Comparison of ENCODE assay signal across 8 cellular contexts in genomic region chr22:22060200-22061084, GRCh38.
DNase-seq lines count a peak whose midpoint lies in the region; ATAC-seq and TF ChIP-seq lines count a peak whose summit lies in the region.

No MANE protein-coding gene starts in this region.

- peaks cover 55% of the 10 kb centered on the region for H3K27me3 Mint-ChIP-seq in osteocyte (ENCODE audit: unreplicated experiment)

- no peak overlapping the region for H3K27ac Mint-ChIP-seq in osteocyte (ENCODE audit: unreplicated experiment)

- no peaks in the 10 kb centered on the region for H3K36me3 Mint-ChIP-seq in osteocyte (ENCODE audit: unreplicated experiment)

- H3K27me3 ChIP-seq in foreskin keratinocyte, result peaks cover 38% of the 10 kb centered on the region

- ATAC-seq in foreskin keratinocyte (peak; percentile 86), HG02571 (IDR thresholded peaks at IDR 0.05; ENCODE audit: unreplicated experiment) (no peak), HG02678 (IDR thresholded peaks at IDR 0.05; ENCODE audit: unreplicated experiment) (no peak)

- H3K4me3 Mint-ChIP-seq in osteocyte (ENCODE audit: unreplicated experiment), result no peak overlapping the region

- TF ChIP-seq CTCF in foreskin keratinocyte (conservative IDR thresholded peaks at IDR 0.05) (peak; percentile 81), osteocyte (IDR thresholded peaks at IDR 0.05) (peak; percentile 63)

- peaks cover 2% of the 10 kb centered on the region for H3K4me1 Mint-ChIP-seq in osteocyte (ENCODE audit: unreplicated experiment)

- no peaks in the 10 kb centered on the region for H3K4me1 ChIP-seq in foreskin keratinocyte

- peak; percentile 24 for DNase-seq in activated T-cell treated with anti-CD3 and anti-CD28 coated beads for 1 hour (ENCODE audit: low read depth)
- no peak for DNase-seq in activated T-cell treated with anti-CD3 and anti-CD28 coated beads for 4 hours
- peak; percentile 61 for DNase-seq in NCI-H1694 treated with DMSO at 0.1 percent for 48 hours (lab: John Stamatoyannopoulos, UW)
- DNase-seq in activated CD8-positive, alpha-beta memory T cell treated with anti-CD3 and anti-CD28 coated beads, Interleukin-2, amount 50 U/mL, for 48 hours, result peak; percentile 91
- DNase-seq in foreskin keratinocyte, result peak in 1 of 2 donors; percentile 30
- DNase-seq in osteocyte (ENCODE audit: extremely low spot score, unreplicated experiment), result no peak

- no peak overlapping the region for H3K27ac ChIP-seq in foreskin keratinocyte

- H3K9me3 Mint-ChIP-seq in osteocyte (ENCODE audit: unreplicated experiment), result no peaks in the 10 kb centered on the region

Comparison
In these comparisons a context has a peak if more than half of its experiments do, and no peak if none do; other contexts are left out.
1. DNase-seq: peak in activated T-cell treated with anti-CD3 and anti-CD28 coated beads for 1 hour (single experiment), NCI-H1694 treated with DMSO at 0.1 percent for 48 hours (single experiment) and activated CD8-positive, alpha-beta memory T cell treated with anti-CD3 and anti-CD28 coated beads, Interleukin-2, amount 50 U/mL, for 48 hours (single experiment); none in activated T-cell treated with anti-CD3 and anti-CD28 coated beads for 4 hours (single experiment) and osteocyte (single experiment).